Comparison of ENCODE assay signal across 29 cellular contexts in genomic region chr16:85048921-85049562, GRCh38. TPM values are rescaled to one million over a fixed set of nuclear protein-coding genes. Genes with fewer than 3 reads are reported as not detected.
DNase-seq lines count a peak whose midpoint lies in the region; ATAC-seq, FAIRE-seq and TF ChIP-seq lines count a peak whose summit lies in the region.
"Had no signal": no experiment of that assay in that cellular context is flagged by ENCODE, and none has a peak within 500 bp of the region (broad histone marks: within the 10 kb centered on the region; RNA-seq: fewer than 3 reads in every experiment).

No MANE protein-coding gene starts in this region.

- 53% methylated on average over 17 of the region's 17 CpGs for WGBS in K562 (ENCODE audit: insufficient coverage, low coverage, missing lambda C conversion rate)

- no TSS peak for BruUV-seq in K562 (replicated peaks; lab: Mats Ljungman, UMichigan)

- in situ Hi-C loops in K562 (cut with MboI): no loop called here

- peak overlapping the region; percentile 86 for H3K4me2 ChIP-seq in K562 (ENCODE audit: insufficient read depth, low read length)
- H3K4me2 ChIP-seq: neural progenitor cell had no signal

- intact Hi-C loops in K562 (cut with micrococcal nuclease): no loop called here

- CTCF ChIA-PET in K562 (lab: Yijun Ruan, JAX; ENCODE audit: low intra/inter-chr PET ratio): no interaction called here

- no peaks in the 10 kb centered on the region for H4K20me1 ChIP-seq in K562 (replicated peaks; ENCODE audit: control insufficient read depth, insufficient read depth, low read length)

- H3K4me1 ChIP-seq in K562 (replicated peaks in 1 of 2; ENCODE audit: control insufficient read depth in 2 of 2, insufficient read depth in 2 of 2, low read length in 2 of 2) (peaks cover 59 to 61% of the 10 kb centered on the region in 2 experiments), neutrophil (ENCODE audit: control insufficient read depth in 1 of 2, insufficient read depth in 1 of 2, low read depth in 1 of 2, low read length in 1 of 2) (peaks cover 54 to 58% of the 10 kb centered on the region in 2 experiments)
- H3K4me1 ChIP-seq: neural progenitor cell had no signal

- POLR2A ChIA-PET in K562 (lab: Yijun Ruan, JAX): interaction anchor here (0.6 to 1.3 kb wide), 6 partner anchors 10 to 41 kb away, joined by 3 to 5 read pairs (median 4); no protein-coding TSS in a partner anchor

- no peaks in the 10 kb centered on the region for H3K9me1 ChIP-seq in K562 (ENCODE audit: control insufficient read depth, insufficient read depth, low read length)

- no peak for TF ChIP-seq POLR2A in K562 (conservative IDR thresholded peaks at IDR 0.05)

- peaks cover 67% of the 10 kb centered on the region for H3K79me2 ChIP-seq in K562 (ENCODE audit: control insufficient read depth, insufficient read depth, low read length)

- H3K4me3 ChIP-seq in K562: peak overlapping the region; percentile 41; the same call in 1 of the 2 replicates
- no peak overlapping the region for H3K4me3 ChIP-seq in neutrophil (ENCODE audit: low read depth in 1 of 2, low read length in 1 of 2)
- H3K4me3 ChIP-seq: adrenal gland, neural progenitor cell, prostate gland, SJSA1, skin epidermis, vagina had no signal

- peaks cover 10% of the 10 kb centered on the region; the same call in 2 of the 3 replicates for H3K36me3 ChIP-seq in K562 (ENCODE audit: control insufficient read depth, insufficient read depth, low read length)
- peaks cover 45% of the 10 kb centered on the region for H3K36me3 ChIP-seq in neutrophil
- H3K36me3 ChIP-seq: adrenal gland, brain microvascular endothelial cell, neural progenitor cell, prostate gland, SJSA1, vagina had no signal

- H3K27me3 ChIP-seq in K562 (ENCODE audit: control insufficient read depth in 2 of 2, insufficient read depth in 2 of 2, low read length in 2 of 2): no peaks in the 10 kb centered on the region
- no peaks in the 10 kb centered on the region for H3K27me3 ChIP-seq in neutrophil
- H3K27me3 ChIP-seq: adrenal gland, brain microvascular endothelial cell, neural progenitor cell, SJSA1, vagina had no signal

- H3K9me3 ChIP-seq in K562 (replicated peaks; ENCODE audit: control insufficient read depth, insufficient read depth, low read depth, low read length) (0 out of 2 replicates have a peak, but pooled peaks cover 2% of the 10 kb centered on the region), neutrophil (no peaks in the 10 kb centered on the region)
- H3K9me3 ChIP-seq: adrenal gland, prostate gland, SJSA1, vagina had no signal

- DNase-seq in CD1c-positive myeloid dendritic cell (ENCODE audit: extremely low spot score) (peak; percentile 39), NCI-H1092 (lab: John Stamatoyannopoulos, UW) (peak; percentile 14), K562 (ENCODE audit: extremely low read depth in 1 of 4, low spot score in 3 of 4) (peak in 3 of 4 experiments; percentile 46 to 68 (median 47)), medulla oblongata (ENCODE audit: extremely low spot score) (no peak), RKO (ENCODE audit: low spot score) (no peak)
- DNase-seq in activated CD8-positive, alpha-beta memory T cell treated with anti-CD3 and anti-CD28 coated beads, Interleukin-2, amount 50 U/mL, for 48 hours: no peak
- DNase-seq in activated CD4-positive, alpha-beta T cell treated with anti-CD3 and anti-CD28 coated beads, Interleukin-2, amount 50 U/mL, for 48 hours: no peak
- DNase-seq: activated CD8-positive, alpha-beta memory T cell treated with anti-CD3 and anti-CD28 coated beads for 24 hours; activated naive CD4-positive, alpha-beta T cell; activated T-cell treated with anti-CD3 and anti-CD28 coated beads, Interleukin-2, amount 50 U/mL, for 24 hours; adrenal gland; brain microvascular endothelial cell; HCEC 1CT; islet precursor cell; NCI-H2107; NCI-H446; NK-92 treated with Interleukin-12 subunit alpha and Interleukin-12 subunit beta, amount 100 ng/mL, for 24 hours; stimulated activated CD4-positive, alpha-beta T cell treated with anti-CD3 and anti-CD28 coated beads, Interleukin-2, amount 100 ng/mL, for 24 hours; T-cell had no signal

- no peak for TF ChIP-seq RAD21 in K562 (CRISPR knock-in tag; conservative IDR thresholded peaks at IDR 0.05 in 1 of 2, IDR thresholded peaks at IDR 0.05 in 1 of 2)

- no peak for TF ChIP-seq EP300 in K562 (IDR thresholded peaks at IDR 0.05; ENCODE audit: low read length)

- H3K9ac ChIP-seq in K562 (ENCODE audit: insufficient read depth in 1 of 2, low read depth in 2 of 2, low read length in 2 of 2): peak overlapping the region; percentile 82 to 89
- H3K9ac ChIP-seq: neural progenitor cell had no signal

- no peak overlapping the region; the same call in 1 of the 2 replicates for H2AFZ ChIP-seq in K562 (ENCODE audit: low read depth, low read length)
- H2AFZ ChIP-seq: neural progenitor cell had no signal

- TF ChIP-seq CTCF in K562 (IDR thresholded peaks at IDR 0.05 in 2 of 3, conservative IDR thresholded peaks at IDR 0.05 in 1 of 3; ENCODE audit: insufficient read depth in 2 of 3, low read depth in 1 of 3, low read length in 3 of 3) (no peak), neutrophil (IDR thresholded peaks at IDR 0.05) (no peak)

- no peak for FAIRE-seq in K562 (lab: Jason Lieb, UNC)
- FAIRE-seq: colon, D721Med, GM19239 had no signal

- H3K27ac ChIP-seq in K562 (ENCODE audit: extremely low read depth, low read depth, low read length) (peak overlapping the region; percentile 87), neutrophil (peak overlapping the region; percentile 78)
- H3K27ac ChIP-seq: adrenal gland, brain microvascular endothelial cell, HL-60, neural progenitor cell, prostate gland, SJSA1, skin epidermis had no signal

- no peak; the same call in 2 of the 3 replicates for ATAC-seq in K562
- ATAC-seq: T-cell had no signal

TF ChIP-seq in K562, 482 proteins besides CTCF, POLR2A, EP300 and RAD21 (continues in another document):
- TF ChIP-seq HMGN3 (IDR thresholded peaks at IDR 0.05; ENCODE audit: borderline replicate concordance, extremely low read depth, insufficient read length, low read depth, low read length): no peak

RNA-seq across cellular contexts. Expression of gene KIAA0513, which starts 21.4 kb away (rescaled TPM):
- 51.3 and 93.2 TPM in 2 replicates for total RNA-seq in K562 (2011; cell fraction: chromatin; rRNA removed; ENCODE audit: low replicate concordance)
- 39.2 and 39.4 TPM in 2 replicates for total RNA-seq in K562 (2011; cell fraction: nucleolus; rRNA removed)
- 29.0 and 33.3 TPM in 2 replicates for total RNA-seq in K562 (2011; cell fraction: nucleoplasm; rRNA removed)
- 11.0 and 11.2 TPM in 2 replicates for total RNA-seq in K562 (2014; rRNA removed)
- 6.1 and 10.3 TPM in 2 replicates for total RNA-seq in K562 (2014; rRNA removed; fragmentation: Illumina TruSeq; extraction: Trizol)
- 9.3 and 9.7 TPM in 2 replicates for total RNA-seq in K562 (2015; rRNA removed; fragmentation: Illumina TruSeq; extraction: Trizol)
- 13.7 and 14.7 TPM in 2 replicates for total RNA-seq in K562 (2021)
- polyA plus RNA-seq in K562 (2011; rRNA removed): 6.9 and 8.6 TPM in 2 replicates
- 4.0 and 9.6 TPM in 2 replicates for polyA plus RNA-seq in K562 (2011; cell fraction: cytosol; rRNA removed)
- 6.8 and 12.9 TPM in 2 replicates for polyA plus RNA-seq in K562 (2011; cell fraction: nucleus; rRNA removed)
- polyA plus RNA-seq in K562 (2012): 10.5 and 13.3 TPM in 2 replicates
- polyA plus RNA-seq in K562 (2014; fragmentation: Illumina TruSeq; extraction: Trizol): 10.1 and 12.6 TPM in 2 replicates
- polyA plus RNA-seq in K562 (2014; fragmentation: Nextera tagmentation; extraction: Ambion mirVana): under 1 TPM; 0.18 to 0.36 TPM
- 9.8 and 10.2 TPM in 2 replicates for polyA plus RNA-seq in K562 (2014; rRNA removed)
- polyA minus RNA-seq in K562 (2011; rRNA and poly(A)+ RNA removed): 7.7 and 17.3 TPM in 2 replicates
- 5.1 and 6.4 TPM in 2 replicates for polyA minus RNA-seq in K562 (2011; cell fraction: cytosol; rRNA and poly(A)+ RNA removed)
- polyA minus RNA-seq in K562 (2011; cell fraction: nucleus; rRNA and poly(A)+ RNA removed): 9.6 and 11.7 TPM in 2 replicates

RNA-seq across cellular contexts. Expression of gene ZDHHC7, which starts 37.7 kb away (rescaled TPM):
- total RNA-seq in K562 (2011; cell fraction: chromatin; rRNA removed; ENCODE audit: low replicate concordance): 116 and 182 TPM in 2 replicates
- total RNA-seq in K562 (2011; cell fraction: nucleolus; rRNA removed): 70.2 and 72.6 TPM in 2 replicates
- total RNA-seq in K562 (2011; cell fraction: nucleoplasm; rRNA removed): 82.7 and 89.1 TPM in 2 replicates
- total RNA-seq in K562 (2014; rRNA removed) (37.4 and 42.5 TPM in 2 replicates), K562 (2014; rRNA removed; fragmentation: Illumina TruSeq; extraction: Trizol) (37.2 and 38.1 TPM in 2 replicates), K562 (2015; rRNA removed; fragmentation: Illumina TruSeq; extraction: Trizol) (44.5 and 44.6 TPM in 2 replicates), K562 (2021) (45.7 and 47.0 TPM in 2 replicates)
- polyA plus RNA-seq in K562 (2011; rRNA removed) (36.5 and 42.5 TPM in 2 replicates), K562 (2014; fragmentation: Illumina TruSeq; extraction: Trizol) (48.2 and 49.7 TPM in 2 replicates), K562 (2014; fragmentation: Nextera tagmentation; extraction: Ambion mirVana) (1 to 10 TPM; 1.7 to 1.8 TPM), K562 (2014; rRNA removed) (31.3 and 39.8 TPM in 2 replicates)
- 43.9 and 59.7 TPM in 2 replicates for polyA plus RNA-seq in K562 (2011; cell fraction: cytosol; rRNA removed)
- polyA plus RNA-seq in K562 (2011; cell fraction: nucleus; rRNA removed): 78.8 and 96.8 TPM in 2 replicates
- 37.6 and 39.5 TPM in 2 replicates for polyA plus RNA-seq in K562 (2012)
- polyA minus RNA-seq in K562 (2011; rRNA and poly(A)+ RNA removed): 22.4 and 22.5 TPM in 2 replicates
- polyA minus RNA-seq in K562 (2011; cell fraction: cytosol; rRNA and poly(A)+ RNA removed): 14.8 and 19.9 TPM in 2 replicates
- 17.2 and 23.5 TPM in 2 replicates for polyA minus RNA-seq in K562 (2011; cell fraction: nucleus; rRNA and poly(A)+ RNA removed)

Comparison
In these comparisons a context has a peak if more than half of its experiments do, and no peak if none do; other contexts are left out.
1. DNase-seq: peak in CD1c-positive myeloid dendritic cell (single experiment), NCI-H1092 (single experiment) and K562 (3 of 4); none in medulla oblongata (single experiment), activated CD8-positive, alpha-beta memory T cell treated with anti-CD3 and anti-CD28 coated beads, Interleukin-2, amount 50 U/mL, for 48 hours (single experiment), activated CD4-positive, alpha-beta T cell treated with anti-CD3 and anti-CD28 coated beads, Interleukin-2, amount 50 U/mL, for 48 hours (0 of 2) and RKO (single experiment).